5 cellular contexts compared by ENCODE assay signal in genomic region chr10:25392132-25392531, GRCh38.
"Had no signal": no experiment of that assay in that cellular context is flagged by ENCODE, and none has a peak within 500 bp of the region (broad histone marks: within the 10 kb centered on the region; RNA-seq: fewer than 3 reads in every experiment).

No MANE protein-coding gene starts in this region.

- H3K27ac ChIP-seq: HL-60 had no signal

- ATAC-seq: HepG2, K562 had no signal

- H3K36me3 Mint-ChIP-seq: IgD-negative memory B cell had no signal

- H3K4me1 Mint-ChIP-seq: IgD-negative memory B cell had no signal

- H3K27ac Mint-ChIP-seq: IgD-negative memory B cell had no signal

- H3K4me3 Mint-ChIP-seq: IgD-negative memory B cell had no signal

- H3K27me3 Mint-ChIP-seq: IgD-negative memory B cell had no signal

- H3K4me3 ChIP-seq: K562 had no signal

- DNase-seq: IMR-90 had no signal
